18 cellular contexts compared by ENCODE assay signal in genomic region chr6:144417686-144418085, GRCh38.
DNase-seq lines count a peak whose midpoint lies in the region; ATAC-seq and TF ChIP-seq lines count a peak whose summit lies in the region.
"Had no signal": no experiment of that assay in that cellular context is flagged by ENCODE, and none has a peak within 500 bp of the region (broad histone marks: within the 10 kb centered on the region; RNA-seq: fewer than 3 reads in every experiment).

No MANE protein-coding gene starts in this region.

- H3K79me2 ChIP-seq in mammary epithelial cell (ENCODE audit: insufficient read depth, low read length) = peaks cover 22% of the 10 kb centered on the region

- no peak overlapping the region for H3K4me3 ChIP-seq in IMR-90 (ENCODE audit: insufficient read depth, low read depth, low read length)
- H3K4me3 ChIP-seq in mammary epithelial cell (replicated peaks in 1 of 3; ENCODE audit: insufficient read depth in 1 of 3, low read depth in 2 of 3, low read length in 3 of 3) = no peak overlapping the region
- H3K4me3 ChIP-seq: smooth muscle cell had no signal

- peak; percentile 2 for DNase-seq in COLO668 (lab: John Stamatoyannopoulos, UW; ENCODE audit: unreplicated experiment)
- DNase-seq in IMR-90 = peak; percentile 47
- peak; percentile 20 for DNase-seq in mammary epithelial cell
- DNase-seq in myocyte (ENCODE audit: low read depth) = peak; percentile 43
- DNase-seq in Kasumi-1 (lab: John Stamatoyannopoulos, UW) = no peak
- no peak for DNase-seq in RWPE1 (ENCODE audit: low spot score)
- DNase-seq in ACHN = no peak
- DNase-seq in caudate nucleus (lab: John Stamatoyannopoulos, UW) = no peak
- DNase-seq: activated B cell treated with CpG ODN at 0.5 μM for 24 hours; central memory CD4-positive, alpha-beta T cell; NCI-H1092; NCI-H226; posterior cingulate gyrus; Right ventricle myocardium superior; stimulated activated CD4-positive, alpha-beta T cell treated with anti-CD3 and anti-CD28 coated beads, Interleukin-4, amount 100 ng/mL, for 4 hours; stimulated activated CD8-positive, alpha-beta memory T cell treated with anti-CD3 and anti-CD28 coated beads, Interleukin-4, amount 100 ng/mL, for 48 hours had no signal

- peaks cover 12 to 54% of the 10 kb centered on the region in 2 experiments for H3K79me1 ChIP-seq in IMR-90 (ENCODE audit: low read depth in 1 of 2, low read length in 2 of 2)

- H3K4me2 ChIP-seq in IMR-90 (ENCODE audit: low read depth, low read length) = no peak overlapping the region
- H3K4me2 ChIP-seq in mammary epithelial cell (ENCODE audit: insufficient read depth, low read depth, low read length) = no peak overlapping the region
- H3K4me2 ChIP-seq: smooth muscle cell had no signal

- H4K8ac ChIP-seq in IMR-90 (ENCODE audit: low read depth in 2 of 2, low read length in 2 of 2) = no peak overlapping the region

- H2AK9ac ChIP-seq in IMR-90 (replicated peaks; ENCODE audit: low read depth, low read length, poor library complexity) = no peak overlapping the region

- intact Hi-C loops in IMR-90 (cut with micrococcal nuclease) = no loop called here
- intact Hi-C loops in mammary epithelial cell (cut with micrococcal nuclease) = loop anchor here (2.0 to 5.0 kb wide), 2 partner anchors 85 to 133 kb away; partner anchors contain the start of gene UTRN

- H3K27me3 ChIP-seq in IMR-90 (ENCODE audit: control insufficient read depth, insufficient read depth, low read length) (no peaks in the 10 kb centered on the region), mammary epithelial cell (ENCODE audit: insufficient read depth, low read length) (no peaks in the 10 kb centered on the region)

- no peak overlapping the region for H2AFZ ChIP-seq in IMR-90 (replicated peaks; ENCODE audit: low read length, poor library complexity)
- no peak overlapping the region for H2AFZ ChIP-seq in mammary epithelial cell (ENCODE audit: low read depth, low read length)

- no peak overlapping the region for H3K27ac ChIP-seq in IMR-90 (ENCODE audit: insufficient read depth, low read length)
- H3K27ac ChIP-seq in mammary epithelial cell (ENCODE audit: insufficient read depth, low read depth, low read length) = no peak overlapping the region
- H3K27ac ChIP-seq in RWPE1 = no peak overlapping the region
- H3K27ac ChIP-seq in caudate nucleus (ENCODE audit: low read depth, low read length) = no peak overlapping the region

- no peak overlapping the region for H4K5ac ChIP-seq in IMR-90 (ENCODE audit: low read depth, low read length)

- no peak overlapping the region for H3K14ac ChIP-seq in IMR-90 (replicated peaks; ENCODE audit: low read depth, low read length)

- H3K18ac ChIP-seq in IMR-90 (ENCODE audit: low read depth, low read length) = no peak overlapping the region

- H2BK15ac ChIP-seq in IMR-90 (ENCODE audit: low read depth, low read length) = no peak overlapping the region

- H3K9ac ChIP-seq in IMR-90 (ENCODE audit: low read depth, low read length) (no peak overlapping the region), mammary epithelial cell (ENCODE audit: insufficient read depth, low read length) (no peak overlapping the region)

- POLR2A ChIA-PET in IMR-90 (lab: Charles Lee; ENCODE audit: unreplicated experiment) = no interaction called here
- POLR2A ChIA-PET in RWPE1 (lab: Yijun Ruan, JAX; ENCODE audit: low non-redundant PET) = no interaction called here

- peak overlapping the region; percentile 59; the same call in 1 of the 2 replicates for H3K23ac ChIP-seq in IMR-90 (ENCODE audit: low read depth, low read length)

- no peak overlapping the region for H3K56ac ChIP-seq in IMR-90 (ENCODE audit: extremely low read depth, insufficient read depth, low read length)

- H3K36me3 ChIP-seq in IMR-90 (ENCODE audit: control insufficient read depth, insufficient read depth, low read length) (no peaks in the 10 kb centered on the region), mammary epithelial cell (ENCODE audit: insufficient read depth, low read length) (no peaks in the 10 kb centered on the region)

- H4K91ac ChIP-seq in IMR-90 (ENCODE audit: insufficient read depth, low read depth, low read length) = no peak overlapping the region

- TF ChIP-seq RAD21 in IMR-90 (IDR thresholded peaks at IDR 0.05; ENCODE audit: low read length) = no peak

- H2BK20ac ChIP-seq in IMR-90 (ENCODE audit: low read depth, low read length) = no peak overlapping the region

- BruUV-seq in IMR-90 (replicated peaks; lab: Mats Ljungman, UMichigan) (no TSS peak), mammary epithelial cell (replicated peaks; lab: Mats Ljungman, UMichigan) (no TSS peak)

- TF ChIP-seq POLR2A in IMR-90 (IDR thresholded peaks at IDR 0.05; ENCODE audit: low read depth, low read length) = no peak

- no peak overlapping the region; the same call in 1 of the 2 replicates for H2AK5ac ChIP-seq in IMR-90 (ENCODE audit: low read depth, low read length)

- H2BK120ac ChIP-seq in IMR-90 (ENCODE audit: low read depth, low read length) = peak overlapping the region; percentile 9; the same call in 1 of the 2 replicates

- H3K9me1 ChIP-seq in IMR-90 (ENCODE audit: insufficient read depth, low read length) = peaks cover 13% of the 10 kb centered on the region

- peaks cover 9% of the 10 kb centered on the region for H3K4me1 ChIP-seq in IMR-90 (ENCODE audit: control insufficient read depth, insufficient read depth, low read length)
- H3K4me1 ChIP-seq in mammary epithelial cell (ENCODE audit: insufficient read depth, low read length) = peaks cover 18% of the 10 kb centered on the region

- TF ChIP-seq CTCF in IMR-90 (conservative IDR thresholded peaks at IDR 0.05; ENCODE audit: low read depth, low read length) (no peak), mammary epithelial cell (conservative IDR thresholded peaks at IDR 0.05 in 1 of 2, IDR thresholded peaks at IDR 0.05 in 1 of 2; ENCODE audit: extremely low read depth in 1 of 2, insufficient read depth in 1 of 2, low read depth in 1 of 2, low read length in 2 of 2) (no peak), RWPE1 (conservative IDR thresholded peaks at IDR 0.05; ENCODE audit: low read depth) (no peak)

- dilution Hi-C loops in IMR-90 (cut with HindIII; ENCODE audit: low sequenced_read_pairs, unreplicated experiment) = no loop called here
- dilution Hi-C loops in mammary epithelial cell (cut with HindIII; ENCODE audit: low sequenced_read_pairs) = no loop called here

- ATAC-seq in IMR-90 (ENCODE audit: low read depth) = no peak
- ATAC-seq: left lobe of liver had no signal

- H2BK5ac ChIP-seq in IMR-90 (ENCODE audit: low read depth, low read length, poor library complexity, severe bottlenecking) = no peak overlapping the region

- H4K20me1 ChIP-seq in IMR-90 (ENCODE audit: insufficient read depth, low read length) = peaks cover 5% of the 10 kb centered on the region; the same call in 1 of the 2 replicates
- H4K20me1 ChIP-seq in mammary epithelial cell (ENCODE audit: insufficient read depth, low read length) = no peaks in the 10 kb centered on the region

- CTCF ChIA-PET in IMR-90 (lab: Yijun Ruan, JAX) = no interaction called here
- CTCF ChIA-PET in mammary epithelial cell (lab: Charles Lee; ENCODE audit: low non-redundant PET) = no interaction called here
- CTCF ChIA-PET in RWPE1 (lab: Yijun Ruan, JAX) = no interaction called here

- H3K9me3 ChIP-seq in IMR-90 (ENCODE audit: control insufficient read depth, insufficient read depth, low read length) (no peaks in the 10 kb centered on the region), mammary epithelial cell (replicated peaks; ENCODE audit: insufficient read depth, low read length) (no peaks in the 10 kb centered on the region)

- in situ Hi-C loops in IMR-90 (cut with MboI; ENCODE audit: low sequenced_read_pairs) = no loop called here
- in situ Hi-C loops in mammary epithelial cell (cut with MboI; ENCODE audit: low sequenced_read_pairs in 2 of 2) = no loop called here
- in situ Hi-C loops in ACHN (cut with HindIII; ENCODE audit: low pct_ligation_motif_present, low pct_unique_long_range_greater_than_20kb, low sequenced_read_pairs) = no loop called here

- H3K4ac ChIP-seq in IMR-90 (ENCODE audit: low read depth, low read length) = peak overlapping the region; percentile 50; the same call in 1 of the 2 replicates

TF ChIP-seq in IMR-90, 13 proteins besides CTCF, POLR2A, EP300 and RAD21:
- no peak for TF ChIP-seq MAFK (IDR thresholded peaks at IDR 0.05; ENCODE audit: low read depth, low read length)
- TF ChIP-seq RFX5 (IDR thresholded peaks at IDR 0.05; ENCODE audit: low read depth, low read length) = no peak
- no peak for TF ChIP-seq CEBPB (IDR thresholded peaks at IDR 0.05; ENCODE audit: low read depth, low read length)
- no peak for TF ChIP-seq SMC3 (IDR thresholded peaks at IDR 0.05; ENCODE audit: low read depth, low read length)
- TF ChIP-seq CHD1 (IDR thresholded peaks at IDR 0.05; ENCODE audit: low read depth, low read length) = no peak
- no peak for TF ChIP-seq FOS (IDR thresholded peaks at IDR 0.05; ENCODE audit: low read depth, low read length)
- TF ChIP-seq MXI1 (IDR thresholded peaks at IDR 0.05; ENCODE audit: borderline replicate concordance, low read depth, low read length) = no peak
- no peak for TF ChIP-seq USF2 (IDR thresholded peaks at IDR 0.05; ENCODE audit: low read depth, low read length)
- no peak for TF ChIP-seq ELK1 (IDR thresholded peaks at IDR 0.05; ENCODE audit: borderline replicate concordance, low read depth, low read length)
- TF ChIP-seq NFE2L2 (IDR thresholded peaks at IDR 0.05; ENCODE audit: low read depth, low read length) = no peak
- TF ChIP-seq MAZ (IDR thresholded peaks at IDR 0.05; ENCODE audit: borderline replicate concordance, low read depth, low read length) = no peak
- TF ChIP-seq BHLHE40 (IDR thresholded peaks at IDR 0.05; ENCODE audit: low read depth, low read length) = no peak
- TF ChIP-seq RCOR1 (IDR thresholded peaks at IDR 0.05; ENCODE audit: insufficient replicate concordance, low read length) = no peak
TF ChIP-seq in IMR-90: peak in this region for 0.

Comparison
In these comparisons a context has a peak if more than half of its experiments do, and no peak if none do; other contexts are left out.
1. DNase-seq: peak in COLO668 (single experiment), IMR-90 (single experiment), mammary epithelial cell (single experiment) and myocyte (single experiment); none in Kasumi-1 (0 of 2), RWPE1 (single experiment), ACHN (single experiment) and caudate nucleus (0 of 61).